ENCODE assay signal across 25 cellular contexts in genomic region chr1:25104932-25105561, GRCh38.
"Had no signal": no experiment of that assay in that cellular context is flagged by ENCODE, and none has a peak within 500 bp of the region (broad histone marks: within the 10 kb centered on the region; RNA-seq: fewer than 3 reads in every experiment).

No MANE protein-coding gene starts in this region.

- H3K9me3 ChIP-seq: uterus had no signal

- FAIRE-seq: endometrium, kidney had no signal

- H3K4me3 ChIP-seq: tibial nerve, uterus had no signal

- H3K36me3 Mint-ChIP-seq: brain had no signal

- DNase-seq: activated CD4-positive, alpha-beta memory T cell treated with anti-CD3 and anti-CD28 coated beads, Interleukin-2, amount 10 ng/mL, durations not matched to agents 7 days and 5 days; activated CD4-positive, alpha-beta T cell treated with anti-CD3 and anti-CD28 coated beads for 48 hours; activated CD4-positive, CD25-positive, alpha-beta regulatory T cell; activated naive CD4-positive, alpha-beta T cell treated with Interleukin-2 at 50 U/mL for 16 hours; activated naive CD8-positive, alpha-beta T cell treated with anti-CD3 and anti-CD28 coated beads, Interleukin-2, amount 50 U/mL, for 24 hours; activated T-cell treated with anti-CD3 and anti-CD28 coated beads, Interleukin-2, amount 50 U/mL, for 1 hour; anterior cingulate cortex; cortex of kidney; erythroblast; foreskin melanocyte; glutamatergic neuron; kidney; mammary epithelial cell; naive thymus-derived CD4-positive, alpha-beta T cell; nucleus accumbens; retina; stimulated activated CD4-positive, alpha-beta T cell treated with anti-CD3 and anti-CD28 coated beads, Interleukin-2, amount 100 ng/mL, for 48 hours; T1000; uterus had no signal

- H3K27ac Mint-ChIP-seq: activated CD4-positive, alpha-beta memory T cell treated with anti-CD3 and anti-CD28 coated beads, Interleukin-2, amount 10 ng/mL, durations not matched to agents 7 days and 5 days; activated naive CD8-positive, alpha-beta T cell treated with anti-CD3 and anti-CD28 coated beads, Interleukin-2, amount 50 U/mL, for 24 hours; activated T-helper 2 cell treated with anti-CD3 and anti-CD28 coated beads, Interferon-gamma antibody, Interleukin-2, Interleukin-4, amounts not matched to agents 10 μg/mL and 5 μg/mL and 100 μg/mL, durations not matched to agents 14 hours and 24 hours and 36 hours had no signal

- H3K4me1 ChIP-seq: tibial nerve, uterus had no signal

- H3K36me3 ChIP-seq: tibial nerve, uterus had no signal

- H3K27ac ChIP-seq: tibial nerve, uterus had no signal

- H3K4me3 Mint-ChIP-seq: activated CD4-positive, alpha-beta memory T cell treated with anti-CD3 and anti-CD28 coated beads, Interleukin-2, amount 10 ng/mL, durations not matched to agents 7 days and 5 days; activated naive CD8-positive, alpha-beta T cell treated with anti-CD3 and anti-CD28 coated beads, Interleukin-2, amount 50 U/mL, for 24 hours; brain; naive thymus-derived CD4-positive, alpha-beta T cell; stimulated activated naive CD8-positive, alpha-beta T cell treated with anti-CD3 and anti-CD28 coated beads, Interleukin-15, Interleukin-2, amounts not matched to agents 100 ng/mL and 50 ng/mL, for 24 hours had no signal

- H3K27me3 ChIP-seq: uterus had no signal

- H3K27me3 Mint-ChIP-seq: stimulated activated naive CD8-positive, alpha-beta T cell treated with anti-CD3 and anti-CD28 coated beads, Interleukin-15, Interleukin-2, amounts not matched to agents 100 ng/mL and 50 ng/mL, for 24 hours had no signal

- ATAC-seq: activated naive CD8-positive, alpha-beta T cell treated with anti-CD3 and anti-CD28 coated beads, Interleukin-2, amount 50 U/mL, for 24 hours; left lobe of liver; naive thymus-derived CD4-positive, alpha-beta T cell had no signal
